Comparison of ENCODE assay signal across 8 cellular contexts in genomic region chr3:189132125-189132744, GRCh38. TPM values are rescaled to one million over a fixed set of nuclear protein-coding genes. Genes with fewer than 3 reads are reported as not detected.
DNase-seq lines count a peak whose midpoint lies in the region; ATAC-seq and FAIRE-seq lines count a peak whose summit lies in the region.

No MANE protein-coding gene starts in this region.

- ATAC-seq in GM21381 (IDR thresholded peaks at IDR 0.05; ENCODE audit: unreplicated experiment), result peak; percentile 91

- H3K27ac Mint-ChIP-seq in activated CD4-positive, alpha-beta memory T cell treated with anti-CD3 and anti-CD28 coated beads for 36 hours, result peak overlapping the region; percentile 83

- peaks cover 26% of the 10 kb centered on the region for H3K4me1 Mint-ChIP-seq in activated CD4-positive, alpha-beta memory T cell treated with anti-CD3 and anti-CD28 coated beads for 36 hours (ENCODE audit: low read depth)

- H3K27ac ChIP-seq in epithelial cell of prostate, result no peak overlapping the region

- peaks cover 8% of the 10 kb centered on the region for H3K9me3 Mint-ChIP-seq in activated CD4-positive, alpha-beta memory T cell treated with anti-CD3 and anti-CD28 coated beads for 36 hours

- POLR2A ChIA-PET in activated CD4-positive, alpha-beta memory T cell treated with anti-CD3 and anti-CD28 coated beads for 36 hours (lab: Charles Lee), result interaction anchor here (1.4 kb wide), 1 partner anchor 10 kb away, joined by 5 read pairs; no protein-coding TSS in a partner anchor

- H3K36me3 Mint-ChIP-seq in activated CD4-positive, alpha-beta memory T cell treated with anti-CD3 and anti-CD28 coated beads for 36 hours, result peaks cover 10% of the 10 kb centered on the region

- CTCF ChIA-PET in activated CD4-positive, alpha-beta memory T cell treated with anti-CD3 and anti-CD28 coated beads for 36 hours (lab: Charles Lee), result interaction anchor here (0.8 to 2.0 kb wide), 6 partner anchors 9 to 1392 kb away, joined by 3 to 17 read pairs (median 8); no protein-coding TSS in a partner anchor

- peak overlapping the region; percentile 50 for H3K4me3 Mint-ChIP-seq in activated CD4-positive, alpha-beta memory T cell treated with anti-CD3 and anti-CD28 coated beads for 36 hours

- FAIRE-seq in urothelium cell line (lab: Jason Lieb, UNC), result peak; percentile 23

- intact Hi-C loops in activated CD4-positive, alpha-beta memory T cell treated with anti-CD3 and anti-CD28 coated beads for 36 hours (cut with micrococcal nuclease), result loop anchor here (1.0 to 10.0 kb wide), 11 partner anchors 10 to 1391 kb away; no protein-coding TSS in a partner anchor

- DNase-seq in AG08396 (ENCODE audit: low spot score) (peak; percentile 71), LHCN-M2 (ENCODE audit: low read depth) (peak; percentile 88), epithelial cell of prostate (ENCODE audit: low read depth, low spot score) (peak; percentile 71), pulmonary artery endothelial cell (ENCODE audit: low read depth, low spot score) (peak; percentile 58), urothelium cell line (ENCODE audit: low spot score) (peak; percentile 85), NCI-H187 treated with DMSO at 0.1 percent for 48 hours (lab: John Stamatoyannopoulos, UW) (no peak)
- DNase-seq in activated CD4-positive, alpha-beta memory T cell treated with anti-CD3 and anti-CD28 coated beads for 36 hours, result peak; percentile 90

- H3K27me3 Mint-ChIP-seq in activated CD4-positive, alpha-beta memory T cell treated with anti-CD3 and anti-CD28 coated beads for 36 hours, result no peaks in the 10 kb centered on the region

RNA-seq across cellular contexts. Expression of gene TPRG1, which starts 39.5 kb away (rescaled TPM):
- total RNA-seq in LHCN-M2 (2014; rRNA removed), result 0.19 and 0.86 TPM in 2 replicates
- polyA plus RNA-seq in LHCN-M2 (2012), result 0.38 TPM
- total RNA-seq in activated CD4-positive, alpha-beta memory T cell treated with anti-CD3 and anti-CD28 coated beads for 36 hours, result 10 to 100 TPM; 11.4 to 11.5 TPM
- total RNA-seq in pulmonary artery endothelial cell, result 0.13 TPM in 1 of 2 replicates, not detected in the other
